13 cellular contexts compared by ENCODE assay signal in the genomic region with DNA sequence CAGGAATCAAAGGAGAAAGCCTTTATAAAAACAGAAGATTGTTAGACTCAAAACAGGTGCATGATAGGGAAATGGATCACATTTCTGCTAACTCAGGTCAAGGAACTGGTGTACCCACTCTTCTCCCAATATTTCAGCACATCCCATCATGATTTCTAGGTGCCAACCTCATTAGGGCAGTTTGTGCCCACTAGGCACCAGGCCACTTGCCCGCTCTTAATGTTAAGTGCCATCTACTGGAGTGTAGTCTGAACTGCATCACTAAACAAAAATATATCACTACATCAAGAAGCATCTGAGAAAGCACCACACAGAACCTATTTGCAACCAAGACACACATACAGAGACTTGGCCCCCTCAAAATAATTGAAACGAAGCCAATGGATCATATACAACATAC.
DNase-seq lines count a peak whose midpoint lies in the region; ATAC-seq and TF ChIP-seq lines count a peak whose summit lies in the region.
"Had no signal": no experiment of that assay in that cellular context is flagged by ENCODE, and none has a peak within 500 bp of the region (broad histone marks: within the 10 kb centered on the region; RNA-seq: fewer than 3 reads in every experiment).

No MANE protein-coding gene starts in this region.

- TF ChIP-seq CTCF in BJ (IDR thresholded peaks at IDR 0.05; ENCODE audit: insufficient read depth, low read depth, low read length) (peak; percentile 20; the same call in 1 of the 2 replicates), foreskin keratinocyte (conservative IDR thresholded peaks at IDR 0.05) (peak; percentile 52)

- CTCF ChIA-PET in BJ (lab: Yijun Ruan, JAX): no interaction called here

- POLR2A ChIA-PET in BJ (lab: Charles Lee): no interaction called here

- no peak overlapping the region for H3K27ac ChIP-seq in foreskin keratinocyte
- H3K27ac ChIP-seq: SJSA1, upper lobe of left lung had no signal

- H3K4me3 ChIP-seq in BJ (ENCODE audit: low read depth, low read length): no peak overlapping the region
- H3K4me3 ChIP-seq: SJSA1, upper lobe of left lung had no signal

- H3K27me3 ChIP-seq in BJ (ENCODE audit: control insufficient read depth, insufficient read depth, low read length) (no peaks in the 10 kb centered on the region), foreskin keratinocyte (no peaks in the 10 kb centered on the region)
- H3K27me3 ChIP-seq: SJSA1, upper lobe of left lung had no signal

- ATAC-seq in foreskin keratinocyte (peak; percentile 33), GM18517 (IDR thresholded peaks at IDR 0.05; ENCODE audit: unreplicated experiment) (no peak), HG03457 (IDR thresholded peaks at IDR 0.05; ENCODE audit: unreplicated experiment) (no peak), GM21737 (IDR thresholded peaks at IDR 0.05; ENCODE audit: unreplicated experiment) (no peak), sciatic nerve (no peak)

- H3K4me1 ChIP-seq in foreskin keratinocyte: no peaks in the 10 kb centered on the region
- H3K4me1 ChIP-seq: SJSA1, upper lobe of left lung had no signal

- intact Hi-C loops in sciatic nerve (cut with DNase I): no loop called here

- no peaks in the 10 kb centered on the region for H3K36me3 ChIP-seq in BJ (ENCODE audit: control insufficient read depth, insufficient read depth, low read length)
- H3K36me3 ChIP-seq: SJSA1, upper lobe of left lung had no signal

- DNase-seq in BJ (ENCODE audit: low read depth) (no peak), H4 (ENCODE audit: low spot score) (peak; percentile 19), RKO (ENCODE audit: low spot score) (peak; percentile 19), foreskin keratinocyte (no peak), sciatic nerve (ENCODE audit: low spot score) (no peak)
- DNase-seq: DMS79, hippocampal formation, NCI-H1105, upper lobe of left lung had no signal

Comparison
In these comparisons a context has a peak if more than half of its experiments do, and no peak if none do; other contexts are left out.
1. DNase-seq: peak in H4 (single experiment) and RKO (single experiment); none in BJ (single experiment), foreskin keratinocyte (0 of 2) and sciatic nerve (single experiment).